Comparison of ENCODE assay signal across 1 cellular context in genomic region chr16:4280625-4281024, GRCh38.
TF ChIP-seq lines count a peak whose summit lies in the region.

No MANE protein-coding gene starts in this region.

TF ChIP-seq in HEK293, 187 proteins besides CTCF, POLR2A, EP300 and RAD21:
- TF ChIP-seq ZNF280D (tag by site-specific recombination; IDR thresholded peaks at IDR 0.05) (0 out of 2 replicates have a peak, but pooled peaks have one; percentile 39), TSHZ1 (tag by site-specific recombination; IDR thresholded peaks at IDR 0.05; ENCODE audit: borderline replicate concordance) (no peak), ZNF140 (tag by site-specific recombination; IDR thresholded peaks at IDR 0.05) (peak; percentile 40; the same call in 1 of the 2 replicates), ZNF48 (tag by site-specific recombination; IDR thresholded peaks at IDR 0.05) (no peak), PRDM4 (tag by site-specific recombination; IDR thresholded peaks at IDR 0.05) (no peak), ZSCAN4 (tag by site-specific recombination; IDR thresholded peaks at IDR 0.05) (0 out of 2 replicates have a peak, but pooled peaks have one; percentile 9)
TF ChIP-seq in HEK293: peak in this region for 3.
